Comparison of ENCODE assay signal across 19 cellular contexts in the genomic region with DNA sequence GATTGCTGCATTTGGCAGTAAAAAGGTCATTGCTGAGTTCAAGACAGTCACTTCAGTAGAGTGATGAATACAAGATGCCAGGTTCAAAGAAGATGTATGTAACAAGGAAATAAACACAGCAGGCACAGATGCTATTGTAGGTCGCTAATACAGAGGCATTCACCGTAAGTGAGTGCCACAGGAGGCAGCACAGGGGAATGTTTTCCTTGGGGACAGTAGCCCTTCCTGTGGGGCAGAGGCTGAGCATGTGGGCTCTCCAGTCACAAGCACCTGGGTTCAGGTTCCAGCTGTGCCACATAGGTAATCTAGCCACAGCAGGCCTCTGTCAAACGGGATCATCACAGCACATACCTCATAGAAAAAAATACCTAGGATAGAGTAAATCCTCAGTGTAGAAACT.
"Had no signal": no experiment of that assay in that cellular context is flagged by ENCODE, and none has a peak within 500 bp of the region (broad histone marks: within the 10 kb centered on the region; RNA-seq: fewer than 3 reads in every experiment).

No MANE protein-coding gene starts in this region.

- FAIRE-seq: TTC549 had no signal

- H3K36me3 ChIP-seq: adrenal gland, tibial artery, uterus had no signal

- H3K36me3 Mint-ChIP-seq: stimulated activated effector memory CD8-positive, alpha-beta T cell treated with anti-CD3 and anti-CD28 coated beads, Interleukin-12 subunit alpha, Interleukin-12 subunit beta, amount 100 ng/mL, for 72 hours had no signal

- H3K4me3 Mint-ChIP-seq: activated naive CD4-positive, alpha-beta T cell treated with anti-CD3 and anti-CD28 coated beads for 36 hours; activated T-helper 17 cell treated with anti-CD3 and anti-CD28 coated beads, Interleukin-2, amount 50 U/mL, for 72 hours; effector memory CD8-positive, alpha-beta T cell; naive thymus-derived CD8-positive, alpha-beta T cell; stimulated activated effector memory CD8-positive, alpha-beta T cell treated with anti-CD3 and anti-CD28 coated beads, Interleukin-12 subunit alpha, Interleukin-12 subunit beta, amount 100 ng/mL, for 72 hours had no signal

- H3K27ac Mint-ChIP-seq: activated naive CD4-positive, alpha-beta T cell treated with anti-CD3 and anti-CD28 coated beads for 36 hours; activated T-helper 17 cell treated with anti-CD3 and anti-CD28 coated beads, Interleukin-2, amount 50 U/mL, for 72 hours; effector memory CD8-positive, alpha-beta T cell; naive thymus-derived CD8-positive, alpha-beta T cell; stimulated activated effector memory CD8-positive, alpha-beta T cell treated with anti-CD3 and anti-CD28 coated beads, Interleukin-12 subunit alpha, Interleukin-12 subunit beta, amount 100 ng/mL, for 72 hours had no signal

- H3K4me1 ChIP-seq: body of pancreas, tibial artery, uterus had no signal

- H3K9me3 Mint-ChIP-seq: activated T-helper 17 cell treated with anti-CD3 and anti-CD28 coated beads, Interleukin-2, amount 50 U/mL, for 72 hours; effector memory CD8-positive, alpha-beta T cell; stimulated activated effector memory CD8-positive, alpha-beta T cell treated with anti-CD3 and anti-CD28 coated beads, Interleukin-12 subunit alpha, Interleukin-12 subunit beta, amount 100 ng/mL, for 72 hours had no signal

- H3K27ac ChIP-seq: adrenal gland, body of pancreas, tibial artery, uterus had no signal

- ATAC-seq: activated T-helper 17 cell treated with anti-CD3 and anti-CD28 coated beads, Interleukin-2, amount 50 U/mL, for 72 hours; body of pancreas; effector memory CD8-positive, alpha-beta T cell; left cardiac atrium; mucosa of descending colon; naive thymus-derived CD8-positive, alpha-beta T cell; right cardiac atrium; stimulated activated effector memory CD8-positive, alpha-beta T cell treated with anti-CD3 and anti-CD28 coated beads, Interleukin-12 subunit alpha, Interleukin-12 subunit beta, amount 100 ng/mL, for 72 hours had no signal

- H3K27me3 ChIP-seq: adrenal gland, body of pancreas, tibial artery, uterus had no signal

- H3K4me2 ChIP-seq: smooth muscle cell had no signal

- H3K4me3 ChIP-seq: adrenal gland, body of pancreas, mucosa of descending colon, smooth muscle cell, tibial artery, uterus had no signal

- H3K4me1 Mint-ChIP-seq: activated T-helper 17 cell treated with anti-CD3 and anti-CD28 coated beads, Interleukin-2, amount 50 U/mL, for 72 hours; naive thymus-derived CD8-positive, alpha-beta T cell; stimulated activated effector memory CD8-positive, alpha-beta T cell treated with anti-CD3 and anti-CD28 coated beads, Interleukin-12 subunit alpha, Interleukin-12 subunit beta, amount 100 ng/mL, for 72 hours had no signal

- H3K9me3 ChIP-seq: adrenal gland, body of pancreas, mucosa of descending colon, tibial artery, uterus had no signal

- DNase-seq: activated CD4-positive, alpha-beta T cell treated with anti-CD3 and anti-CD28 coated beads, Interleukin-2, amount 50 U/mL, for 1 hour; activated naive CD4-positive, alpha-beta T cell treated with anti-CD3 and anti-CD28 coated beads for 36 hours; activated T-cell treated with anti-CD3 and anti-CD28 coated beads for 4 hours; adrenal gland; body of pancreas; central memory CD4-positive, alpha-beta T cell; effector memory CD8-positive, alpha-beta T cell; hippocampal formation; left cardiac atrium; mucosa of descending colon; naive thymus-derived CD8-positive, alpha-beta T cell; nucleus accumbens; right cardiac atrium; tibial artery; uterus had no signal
